In genomic region chr6:63571883-63572732, GRCh38 we compare ENCODE assay signal across 8 cellular contexts. TPM values are rescaled to one million over a fixed set of nuclear protein-coding genes. Genes with fewer than 3 reads are reported as not detected.
DNase-seq lines count a peak whose midpoint lies in the region; ATAC-seq and FAIRE-seq lines count a peak whose summit lies in the region.

Gene LOC128125822 (plus strand): TSS chr6:63572480.
Gene PTP4A1 (plus strand): TSS chr6:63572480. CDS start chr6:63576881, 4,401 bp downstream.

- H3K36me3 ChIP-seq in endocrine pancreas (ENCODE audit: control insufficient read depth, insufficient read depth, low read length), result no peaks in the 10 kb centered on the region
- H3K36me3 ChIP-seq in mesendoderm (ENCODE audit: control insufficient read depth, insufficient read depth, low read length), result no peaks in the 10 kb centered on the region

- H3K9ac ChIP-seq in endocrine pancreas (ENCODE audit: control insufficient read depth, insufficient read depth, low read length), result peak within 1 kb of the TSS; percentile 99
- H3K9ac ChIP-seq in mesendoderm (ENCODE audit: low read length), result peak within 1 kb of the TSS; percentile 87

- no CpG with 5 or more reads among the region's 77 CpGs for WGBS in mesendoderm (ENCODE audit: extremely low coverage, insufficient coverage, low lambda C conversion rate)

- no peaks in the 10 kb centered on the region for H3K9me3 Mint-ChIP-seq in activated CD8-positive, alpha-beta memory T cell treated with anti-CD3 and anti-CD28 coated beads, Interleukin-2, amount 10 ng/mL, durations not matched to agents 7 days and 5 days (ENCODE audit: low read depth)

- H2AK5ac ChIP-seq in mesendoderm (ENCODE audit: low read length), result no peak within 1 kb of the TSS

- peak within 1 kb of the TSS; percentile 98 for H3K56ac ChIP-seq in mesendoderm (ENCODE audit: low read length)

- peak within 1 kb of the TSS; percentile 96 for H3K27ac ChIP-seq in mesendoderm (ENCODE audit: low read depth, low read length)

- H2BK5ac ChIP-seq in mesendoderm (ENCODE audit: low read length), result peak within 1 kb of the TSS; percentile 43

- H3K79me2 ChIP-seq in mesendoderm (ENCODE audit: control insufficient read depth, insufficient read depth, low read length), result peaks cover 31% of the 10 kb centered on the region

- H3K4me1 Mint-ChIP-seq in activated CD8-positive, alpha-beta memory T cell treated with anti-CD3 and anti-CD28 coated beads, Interleukin-2, amount 10 ng/mL, durations not matched to agents 7 days and 5 days, result peaks cover 34% of the 10 kb centered on the region

- peaks cover 21% of the 10 kb centered on the region for H3K36me3 Mint-ChIP-seq in activated CD8-positive, alpha-beta memory T cell treated with anti-CD3 and anti-CD28 coated beads, Interleukin-2, amount 10 ng/mL, durations not matched to agents 7 days and 5 days

- peak within 1 kb of the TSS; percentile 11 for H2BK120ac ChIP-seq in mesendoderm (ENCODE audit: low read depth, low read length)

- H3K23ac ChIP-seq in mesendoderm (ENCODE audit: low read length), result peak within 1 kb of the TSS; percentile 83

- H3K27me3 ChIP-seq in endocrine pancreas (ENCODE audit: control insufficient read depth, insufficient read depth, low read length) (no peaks in the 10 kb centered on the region), mesendoderm (ENCODE audit: insufficient read depth, low read length, poor library complexity) (no peaks in the 10 kb centered on the region)

- H2BK15ac ChIP-seq in mesendoderm (replicated peaks; ENCODE audit: low read depth), result no peak within 1 kb of the TSS

- H3K9me3 ChIP-seq in endocrine pancreas (ENCODE audit: control insufficient read depth, low read length), result no peaks in the 10 kb centered on the region

- peak; percentile 93 for ATAC-seq in GM21367 (IDR thresholded peaks at IDR 0.05; ENCODE audit: unreplicated experiment)
- ATAC-seq in activated CD8-positive, alpha-beta memory T cell treated with anti-CD3 and anti-CD28 coated beads, Interleukin-2, amount 10 ng/mL, durations not matched to agents 7 days and 5 days, result peak; percentile 91

- H3K27ac Mint-ChIP-seq in activated CD8-positive, alpha-beta memory T cell treated with anti-CD3 and anti-CD28 coated beads, Interleukin-2, amount 10 ng/mL, durations not matched to agents 7 days and 5 days, result peak within 1 kb of the TSS; percentile 97

- DNase-seq in COLO829 (ENCODE audit: low spot score), result peak; percentile 88
- DNase-seq in HTR-8/SVneo (ENCODE audit: insufficient read length, low spot score), result peak; percentile 89
- peak; percentile 93 for DNase-seq in NOMO-1 treated with dmso at 0.1 percent for 144 hours (lab: John Stamatoyannopoulos, UW; ENCODE audit: unreplicated experiment)
- peak; percentile 98 for DNase-seq in activated CD8-positive, alpha-beta memory T cell treated with anti-CD3 and anti-CD28 coated beads, Interleukin-2, amount 10 ng/mL, durations not matched to agents 7 days and 5 days
- DNase-seq in mesendoderm, result peak; percentile 99
- DNase-seq in stimulated activated CD8-positive, alpha-beta memory T cell treated with anti-CD3 and anti-CD28 coated beads, Interleukin-15, amount 100 ng/mL, for 1 hour (ENCODE audit: low read depth), result peak; percentile 89

- CTCF ChIA-PET in activated CD8-positive, alpha-beta memory T cell treated with anti-CD3 and anti-CD28 coated beads, Interleukin-2, amount 10 ng/mL, durations not matched to agents 7 days and 5 days (lab: Charles Lee), result no interaction called here

- H3K4me1 ChIP-seq in endocrine pancreas (ENCODE audit: control insufficient read depth, insufficient read depth, low read length) (peaks cover 11% of the 10 kb centered on the region), mesendoderm (ENCODE audit: control insufficient read depth, low read depth, low read length) (no peaks in the 10 kb centered on the region)

- H3K79me1 ChIP-seq in mesendoderm (ENCODE audit: low read length), result no peaks in the 10 kb centered on the region

- H3K4me3 Mint-ChIP-seq in activated CD8-positive, alpha-beta memory T cell treated with anti-CD3 and anti-CD28 coated beads, Interleukin-2, amount 10 ng/mL, durations not matched to agents 7 days and 5 days, result peak within 1 kb of the TSS; percentile 96

- H3K18ac ChIP-seq in mesendoderm (ENCODE audit: low read length), result peak within 1 kb of the TSS; percentile 99

- peak within 1 kb of the TSS; percentile 94 for H3K4me2 ChIP-seq in mesendoderm (ENCODE audit: low read length)

- H3K4me3 ChIP-seq in endocrine pancreas (ENCODE audit: control insufficient read depth, insufficient read depth, low read length) (peak within 1 kb of the TSS; percentile 72), mesendoderm (ENCODE audit: low read length) (peak within 1 kb of the TSS; percentile 81)

- peak; percentile 98 for FAIRE-seq in HTR-8/SVneo (lab: Jason Lieb, UNC)

- no peaks in the 10 kb centered on the region for H3K27me3 Mint-ChIP-seq in activated CD8-positive, alpha-beta memory T cell treated with anti-CD3 and anti-CD28 coated beads, Interleukin-2, amount 10 ng/mL, durations not matched to agents 7 days and 5 days

- peak within 1 kb of the TSS; percentile 83 for H4K8ac ChIP-seq in mesendoderm (ENCODE audit: low read depth, low read length)

- H4K5ac ChIP-seq in mesendoderm (ENCODE audit: low read length), result no peak within 1 kb of the TSS

- peak within 1 kb of the TSS; percentile 77 for H3K4ac ChIP-seq in mesendoderm (ENCODE audit: low read depth, low read length)

RNA-seq across cellular contexts. Expression of gene PTP4A1, which starts in this region (rescaled TPM):
- 10 to 100 TPM; 63.6 to 70.2 TPM for total RNA-seq in activated CD8-positive, alpha-beta memory T cell treated with anti-CD3 and anti-CD28 coated beads, Interleukin-2, amount 10 ng/mL, durations not matched to agents 7 days and 5 days
- 62.5 TPM for polyA plus RNA-seq in mesendoderm (2013, experiment 1 of 2)
- polyA plus RNA-seq in mesendoderm (2013, experiment 2 of 2), result 62.7 TPM

Comparison
In these comparisons a context has a peak if more than half of its experiments do, and no peak if none do; other contexts are left out.
1. Peak in every context shown above with its lines: DNase-seq, ATAC-seq, H3K4me3 ChIP-seq and H3K27ac ChIP-seq.